Comparison of ENCODE assay signal across 7 cellular contexts in genomic region chr5:220008-220407, GRCh38. TPM values are rescaled to one million over a fixed set of nuclear protein-coding genes. Genes with fewer than 3 reads are reported as not detected.
A peak's percentile ranks its signal among the peaks of the same experiment; 100 is the strongest.
DNase-seq lines count a peak whose midpoint lies in the region; ATAC-seq, FAIRE-seq and TF ChIP-seq lines count a peak whose summit lies in the region.

No MANE protein-coding gene starts in this region.

- WGBS in small intestine, 3 donors = 1 to 13% (median 5%) methylated on average over 3 of the region's 3 CpGs

- ATAC-seq in GM19324 (IDR thresholded peaks at IDR 0.05; ENCODE audit: low FRiP score, unreplicated experiment) (peak; percentile 23), HG03469 (IDR thresholded peaks at IDR 0.05; ENCODE audit: unreplicated experiment) (no peak)

- DNase-seq in NB4 (ENCODE audit: low read depth) (no peak), epithelial cell of proximal tubule (ENCODE audit: low read depth) (no peak), small intestine (peak; percentile 50), GM19238 (ENCODE audit: insufficient read length, low spot score) (no peak), T1000 (lab: John Stamatoyannopoulos, UW) (no peak)

- FAIRE-seq in small intestine (lab: Jason Lieb, UNC) = no peak

- H3K4me3 ChIP-seq in NB4 (ENCODE audit: low read depth, low read length) (peak overlapping the region; percentile 96), epithelial cell of proximal tubule (ENCODE audit: low read depth, low read length) (peak overlapping the region; percentile 97), small intestine (ENCODE audit: low read depth in 1 of 2, low read length in 2 of 2) (peak overlapping the region; percentile 7 to 98)

- no peaks in the 10 kb centered on the region for H3K27me3 ChIP-seq in small intestine (ENCODE audit: control insufficient read depth in 2 of 2, insufficient read depth in 2 of 2, low read length in 2 of 2)

- H3K27ac ChIP-seq in small intestine (ENCODE audit: low read depth in 1 of 2, low read length in 1 of 2) = peak overlapping the region in 1 of 2 donors; percentile 74

- H3K36me3 ChIP-seq in small intestine (ENCODE audit: control insufficient read depth in 2 of 2, insufficient read depth in 2 of 2, low read length in 2 of 2) = peaks cover 1 to 8% of the 10 kb centered on the region in 2 donors

- no peaks in the 10 kb centered on the region for H3K9me3 ChIP-seq in small intestine (ENCODE audit: control insufficient read depth, low read depth)

- no peaks in the 10 kb centered on the region for H3K4me1 ChIP-seq in small intestine (ENCODE audit: control insufficient read depth in 2 of 2, insufficient read depth in 1 of 2, low read depth in 1 of 2, low read length in 1 of 2)

- no peak for TF ChIP-seq POLR2A in NB4 (IDR thresholded peaks at IDR 0.05; ENCODE audit: extremely low read depth, insufficient read length)

- no peak for TF ChIP-seq CTCF in NB4 (IDR thresholded peaks at IDR 0.05; ENCODE audit: low read depth, low read length)
- TF ChIP-seq CTCF in epithelial cell of proximal tubule (conservative IDR thresholded peaks at IDR 0.05; ENCODE audit: low read depth, low read length) = no peak

RNA-seq across cellular contexts. Expression of gene SDHA, which starts 1.9 kb away (rescaled TPM):
- 99.3 and 103 TPM in 2 replicates for total RNA-seq in epithelial cell of proximal tubule
- 100 to 1,000 TPM; 208 to 377 (median 327) TPM for polyA plus RNA-seq in small intestine

RNA-seq across cellular contexts. Expression of gene CCDC127, which starts 2.1 kb away (rescaled TPM):
- total RNA-seq in epithelial cell of proximal tubule = 4.2 and 4.5 TPM in 2 replicates
- 1 to 10 TPM; 1.3 to 3.1 (median 1.4) TPM for polyA plus RNA-seq in small intestine

RNA-seq across cellular contexts. Expression of gene LRRC14B, which starts 28.7 kb away (rescaled TPM):
- not detected in 2 replicates for total RNA-seq in epithelial cell of proximal tubule
- under 1 TPM in 1 of 3 donors, not detected in 2; 0.04 TPM for polyA plus RNA-seq in small intestine

RNA-seq across cellular contexts. Expression of gene PDCD6, which starts 51.4 kb away (rescaled TPM):
- total RNA-seq in epithelial cell of proximal tubule = 98.0 and 108 TPM in 2 replicates
- 100 to 1,000 TPM; 147 to 204 (median 202) TPM for polyA plus RNA-seq in small intestine
